8 cellular contexts compared by ENCODE assay signal in genomic region chr9:98255578-98256296, GRCh38. TPM values are rescaled to one million over a fixed set of nuclear protein-coding genes. Genes with fewer than 3 reads are reported as not detected.
DNase-seq lines count a peak whose midpoint lies in the region; ATAC-seq and TF ChIP-seq lines count a peak whose summit lies in the region.

TBC1D2 (minus strand) TSS chr9:98255649; CDS start chr9:98255541, 108 bp downstream.

- TF ChIP-seq CTCF in WERI-Rb-1 (IDR thresholded peaks at IDR 0.05; ENCODE audit: low read depth, low read length) (peak; percentile 13), mammary epithelial cell (conservative IDR thresholded peaks at IDR 0.05 in 1 of 2, IDR thresholded peaks at IDR 0.05 in 1 of 2; ENCODE audit: extremely low read depth in 1 of 2, insufficient read depth in 1 of 2, low read depth in 1 of 2, low read length in 2 of 2) (peak in 1 of 2 donors; percentile 35)

- H4K20me1 ChIP-seq in mammary epithelial cell (ENCODE audit: insufficient read depth, low read length): no peaks in the 10 kb centered on the region

- DNase-seq in AG08396 (ENCODE audit: low spot score) (peak; percentile 96), NCI-H2196 (lab: John Stamatoyannopoulos, UW; ENCODE audit: unreplicated experiment) (peak; percentile 95), WERI-Rb-1 (peak; percentile 99), mammary epithelial cell (peak; percentile 94)

- H3K9ac ChIP-seq in mammary epithelial cell (ENCODE audit: insufficient read depth, low read length) (peak within 1 kb of the TSS; percentile 85), iPS-20b (ENCODE audit: low read depth, low read length) (peak within 1 kb of the TSS; percentile 86)

- H3K27ac ChIP-seq in WERI-Rb-1 (peak within 1 kb of the TSS; percentile 97), mammary epithelial cell (ENCODE audit: insufficient read depth, low read depth, low read length) (peak within 1 kb of the TSS; percentile 72), iPS-20b (ENCODE audit: low read length) (peak within 1 kb of the TSS; percentile 26), skin epidermis (peak within 1 kb of the TSS; percentile 76 to 99 (median 95))

- peak within 1 kb of the TSS; percentile 81 for H3K4me3 ChIP-seq in WERI-Rb-1 (ENCODE audit: low read depth, low read length)
- peak within 1 kb of the TSS; percentile 69 to 97 (median 93) for H3K4me3 ChIP-seq in mammary epithelial cell (replicated peaks in 1 of 3; ENCODE audit: insufficient read depth in 1 of 3, low read depth in 2 of 3, low read length in 3 of 3)
- H3K4me3 ChIP-seq in iPS-20b (ENCODE audit: low read length): peak within 1 kb of the TSS; percentile 83
- peak within 1 kb of the TSS; percentile 59 to 97 (median 90) for H3K4me3 ChIP-seq in skin epidermis

- CTCF ChIA-PET in mammary epithelial cell (lab: Charles Lee; ENCODE audit: low non-redundant PET): interaction anchor here (0.6 to 0.9 kb wide), 4 partner anchors 32 to 886 kb away, joined by 3 to 12 read pairs (median 6); no protein-coding TSS in a partner anchor

- TSS peak; percentile 4 for BruUV-seq in mammary epithelial cell (replicated peaks; lab: Mats Ljungman, UMichigan)

- dilution Hi-C loops in mammary epithelial cell (cut with HindIII; ENCODE audit: low sequenced_read_pairs): no loop called here

- peaks cover 39% of the 10 kb centered on the region for H3K4me1 ChIP-seq in mammary epithelial cell (ENCODE audit: insufficient read depth, low read length)
- H3K4me1 ChIP-seq in iPS-20b (ENCODE audit: insufficient read depth, low read length): peaks cover 5% of the 10 kb centered on the region; the same call in 1 of the 2 replicates

- peak within 1 kb of the TSS; percentile 94 for H2AFZ ChIP-seq in mammary epithelial cell (ENCODE audit: low read depth, low read length)

- in situ Hi-C loops in mammary epithelial cell (cut with MboI; ENCODE audit: low sequenced_read_pairs in 2 of 2): loop anchor here (5.0 to 25.0 kb wide), 4 partner anchors 93 to 343 kb away; partner anchors contain the start of gene TRMO (in 1 of the 2)

- H3K27me3 ChIP-seq in WERI-Rb-1 (ENCODE audit: insufficient read depth, low read depth, severe bottlenecking) (no peaks in the 10 kb centered on the region), mammary epithelial cell (ENCODE audit: insufficient read depth, low read length) (no peaks in the 10 kb centered on the region), iPS-20b (ENCODE audit: insufficient read depth, low read length) (peaks cover 11% of the 10 kb centered on the region; the same call in 1 of the 2 replicates)

- 2% methylated on average over 31 of the region's 64 CpGs for WGBS in mammary epithelial cell (ENCODE audit: low coverage, missing lambda C conversion rate)

- intact Hi-C loops in mammary epithelial cell (cut with micrococcal nuclease): loop anchor here (2.0 to 10.0 kb wide), 2 partner anchors 63 to 541 kb away; partner anchors contain the start of gene CORO2A

- peaks cover 2% of the 10 kb centered on the region; the same call in 1 of the 2 replicates for H3K36me3 ChIP-seq in WERI-Rb-1
- peaks cover 3% of the 10 kb centered on the region for H3K36me3 ChIP-seq in mammary epithelial cell (ENCODE audit: insufficient read depth, low read length)
- no peaks in the 10 kb centered on the region for H3K36me3 ChIP-seq in iPS-20b (ENCODE audit: insufficient read depth, low read depth, low read length)

- H3K9me3 ChIP-seq in WERI-Rb-1 (ENCODE audit: severe bottlenecking): no peaks in the 10 kb centered on the region
- no peaks in the 10 kb centered on the region for H3K9me3 ChIP-seq in mammary epithelial cell (replicated peaks; ENCODE audit: insufficient read depth, low read length)
- no peaks in the 10 kb centered on the region for H3K9me3 ChIP-seq in iPS-20b (ENCODE audit: insufficient read depth, low read depth, low read length)

- peak within 1 kb of the TSS; percentile 97 for H3K4me2 ChIP-seq in mammary epithelial cell (ENCODE audit: insufficient read depth, low read depth, low read length)

- ATAC-seq in GM18907 (IDR thresholded peaks at IDR 0.05; ENCODE audit: unreplicated experiment) (peak; percentile 91), HG03139 (IDR thresholded peaks at IDR 0.05; ENCODE audit: unreplicated experiment) (peak; percentile 91)

- peaks cover 51% of the 10 kb centered on the region for H3K79me2 ChIP-seq in mammary epithelial cell (ENCODE audit: insufficient read depth, low read length)

RNA-seq across cellular contexts. Expression of gene TBC1D2, which starts in this region (rescaled TPM):
- total RNA-seq in mammary epithelial cell: 10 to 100 TPM; 86.7 to 98.2 TPM
- polyA plus RNA-seq in mammary epithelial cell: 73.1 TPM
- 68.2 TPM for polyA minus RNA-seq in mammary epithelial cell

Comparison
In these comparisons a context has a peak if more than half of its experiments do, and no peak if none do; other contexts are left out.
1. Peak in every context shown above with its lines: DNase-seq, ATAC-seq, H3K4me3 ChIP-seq and H3K27ac ChIP-seq.
2. H3K27ac ChIP-seq: peak in every context shown above with its lines; median percentile 97 in WERI-Rb-1; 95 in skin epidermis; 72 in mammary epithelial cell; 26 in iPS-20b.